8 cellular contexts compared by ENCODE assay signal in the genomic region with DNA sequence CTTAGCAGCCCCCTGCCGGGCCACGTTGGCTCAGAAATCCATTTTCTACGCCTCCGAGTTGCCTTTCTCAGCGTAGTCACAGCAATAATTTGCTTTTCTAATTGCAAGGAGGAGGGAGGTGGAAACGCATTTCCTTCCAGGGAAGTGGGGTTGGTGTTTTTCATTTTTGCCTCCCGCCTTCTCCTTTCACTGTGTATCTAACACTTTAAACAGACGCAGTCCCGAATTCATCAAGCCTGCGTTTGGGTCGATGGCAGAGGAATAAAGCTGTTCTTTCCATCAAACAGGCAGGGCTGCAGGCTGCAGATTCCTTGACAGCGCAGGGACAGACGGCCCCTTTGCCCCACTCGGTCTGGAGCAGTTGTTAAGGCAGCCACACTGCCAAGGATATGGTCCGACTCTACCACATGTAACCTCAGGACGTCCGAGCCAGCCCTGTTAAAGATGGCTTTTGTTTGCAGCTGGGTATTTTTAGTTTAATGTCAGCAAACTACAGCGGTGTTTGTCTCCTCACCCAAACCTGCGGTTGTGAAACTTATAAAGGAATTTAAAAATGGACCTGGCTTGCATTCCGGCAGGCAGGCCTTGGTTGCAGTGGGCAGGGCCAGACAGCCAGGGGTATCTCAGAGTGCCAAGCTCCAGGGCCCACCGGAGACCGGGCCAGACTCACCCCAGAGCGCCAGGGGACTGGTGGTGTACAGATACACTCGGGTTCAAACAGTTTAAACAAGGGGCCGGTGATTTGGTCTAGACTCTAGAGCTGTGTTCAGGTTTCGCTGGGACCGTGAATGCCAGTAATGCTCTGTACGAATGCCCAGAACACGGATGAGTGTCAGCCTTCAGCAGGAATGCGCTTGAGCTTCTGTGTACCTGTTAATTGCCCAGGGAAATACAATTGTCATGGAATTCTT. TPM values are rescaled to one million over a fixed set of nuclear protein-coding genes. Genes with fewer than 3 reads are reported as not detected.
DNase-seq lines count a peak whose midpoint lies in the region; ATAC-seq and TF ChIP-seq lines count a peak whose summit lies in the region.

No MANE protein-coding gene starts in this region.

- H2BK15ac ChIP-seq in neuronal stem cell (ENCODE audit: low read length): no peak overlapping the region

- CTCF ChIA-PET in activated CD4-positive, alpha-beta T cell treated with anti-CD3 and anti-CD28 coated beads, Interleukin-2, amount 10 ng/mL, durations not matched to agents 7 days and 5 days (lab: Charles Lee): interaction anchor here (0.7 to 1.6 kb wide), 13 partner anchors 11 to 253 kb away, joined by 3 to 5 read pairs (median 4); no protein-coding TSS in a partner anchor

- no peak overlapping the region for H4K91ac ChIP-seq in neuronal stem cell (ENCODE audit: low read depth, low read length, poor library complexity)

- no peak overlapping the region for H2BK120ac ChIP-seq in neuronal stem cell (ENCODE audit: low read depth, low read length)

- POLR2A ChIA-PET in activated CD4-positive, alpha-beta T cell treated with anti-CD3 and anti-CD28 coated beads, Interleukin-2, amount 10 ng/mL, durations not matched to agents 7 days and 5 days (lab: Charles Lee): interaction anchor here (0.7 to 1.4 kb wide), 4 partner anchors 41 to 1900 kb away, joined by 3 read pairs; no protein-coding TSS in a partner anchor

- H2AFZ ChIP-seq in neuronal stem cell (ENCODE audit: low read length): peak overlapping the region; percentile 98

- ATAC-seq in HG03045 (IDR thresholded peaks at IDR 0.05; ENCODE audit: unreplicated experiment) (no peak), HG02884 (IDR thresholded peaks at IDR 0.05; ENCODE audit: unreplicated experiment) (no peak), GM21576 (IDR thresholded peaks at IDR 0.05; ENCODE audit: unreplicated experiment) (no peak)

- H2BK12ac ChIP-seq in neuronal stem cell (ENCODE audit: low read length): no peak overlapping the region

- DNase-seq in AG10803 (ENCODE audit: low read depth) (peak; percentile 40), GM20000 (ENCODE audit: low spot score) (peak; percentile 32), fibroblast of gingiva (ENCODE audit: low read depth) (peak; percentile 36), neuronal stem cell (ENCODE audit: low spot score) (no peak)
- DNase-seq in activated CD4-positive, alpha-beta T cell treated with anti-CD3 and anti-CD28 coated beads, Interleukin-2, amount 10 ng/mL, durations not matched to agents 7 days and 5 days: peak; percentile 20

- H3K9ac ChIP-seq in neuronal stem cell (ENCODE audit: low read depth, low read length, poor library complexity): peak overlapping the region; percentile 79

- H3K27me3 Mint-ChIP-seq in activated CD4-positive, alpha-beta T cell treated with anti-CD3 and anti-CD28 coated beads, Interleukin-2, amount 10 ng/mL, durations not matched to agents 7 days and 5 days: peaks cover 2% of the 10 kb centered on the region

- no CpG with 5 or more reads among the region's 30 CpGs for whole genome bisulfite sequencing in neuronal stem cell (ENCODE audit: extremely low coverage in 2 of 2, insufficient read length in 2 of 2, insufficient replicate concordance in 1 of 2), 2 donors

- peak overlapping the region; percentile 95 for H3K18ac ChIP-seq in neuronal stem cell (ENCODE audit: low read length)

- H3K4me1 ChIP-seq in neuronal stem cell (ENCODE audit: control insufficient read depth in 2 of 2, insufficient read depth in 1 of 2, low read depth in 1 of 2, low read length in 2 of 2): peaks cover 9 to 14% of the 10 kb centered on the region in 2 donors

- no peak overlapping the region for H4K8ac ChIP-seq in neuronal stem cell (ENCODE audit: low read depth, low read length)

- peaks cover 29% of the 10 kb centered on the region for H3K36me3 Mint-ChIP-seq in activated CD4-positive, alpha-beta T cell treated with anti-CD3 and anti-CD28 coated beads, Interleukin-2, amount 10 ng/mL, durations not matched to agents 7 days and 5 days (ENCODE audit: low read depth)

- H3K4me1 Mint-ChIP-seq in activated CD4-positive, alpha-beta T cell treated with anti-CD3 and anti-CD28 coated beads, Interleukin-2, amount 10 ng/mL, durations not matched to agents 7 days and 5 days: peaks cover 54% of the 10 kb centered on the region

- H3K4me3 Mint-ChIP-seq in activated CD4-positive, alpha-beta T cell treated with anti-CD3 and anti-CD28 coated beads, Interleukin-2, amount 10 ng/mL, durations not matched to agents 7 days and 5 days: peak overlapping the region; percentile 99

- TF ChIP-seq CTCF in AG10803 (conservative IDR thresholded peaks at IDR 0.05; ENCODE audit: low read length): no peak
- TF ChIP-seq CTCF in GM20000 (IDR thresholded peaks at IDR 0.05; ENCODE audit: extremely low read depth, missing control alignments): no peak

- peaks cover 3% of the 10 kb centered on the region for H3K79me1 ChIP-seq in neuronal stem cell (ENCODE audit: low read depth, low read length)

- peak overlapping the region; percentile 66 for H2AK5ac ChIP-seq in neuronal stem cell (ENCODE audit: low read depth, low read length)

- peak overlapping the region; percentile 86 for H3K27ac Mint-ChIP-seq in activated CD4-positive, alpha-beta T cell treated with anti-CD3 and anti-CD28 coated beads, Interleukin-2, amount 10 ng/mL, durations not matched to agents 7 days and 5 days

- H3K4me2 ChIP-seq in neuronal stem cell (ENCODE audit: insufficient read depth, low read length, poor library complexity, severe bottlenecking): peak overlapping the region; percentile 94

- H3K14ac ChIP-seq in neuronal stem cell (ENCODE audit: low read length): peak overlapping the region; percentile 90

- no peaks in the 10 kb centered on the region for H3K9me3 ChIP-seq in neuronal stem cell (replicated peaks in 1 of 2; ENCODE audit: control insufficient read depth in 2 of 2, insufficient read depth in 1 of 2, low read depth in 1 of 2, low read length in 2 of 2)

- no peaks in the 10 kb centered on the region for H3K36me3 ChIP-seq in neuronal stem cell (replicated peaks in 1 of 2; ENCODE audit: control insufficient read depth in 2 of 2, insufficient read depth in 2 of 2, low read length in 2 of 2)

- H3K4me3 ChIP-seq in AG10803 (ENCODE audit: low read length) (peak overlapping the region; percentile 85), neuronal stem cell (ENCODE audit: low read length in 2 of 2) (peak overlapping the region; percentile 81 to 96)

- H3K27ac ChIP-seq in neuronal stem cell (replicated peaks; ENCODE audit: low read length): no peak overlapping the region

- H2BK5ac ChIP-seq in neuronal stem cell (ENCODE audit: low read length): no peak overlapping the region

- H3K23ac ChIP-seq in neuronal stem cell (ENCODE audit: low read depth, low read length, poor library complexity): peak overlapping the region; percentile 86

- peaks cover 0 to 14% (median 5%) of the 10 kb centered on the region in 3 experiments for H3K27me3 ChIP-seq in neuronal stem cell (ENCODE audit: control insufficient read depth in 3 of 3, insufficient read depth in 3 of 3, low read depth in 1 of 3, low read length in 3 of 3)

- H3K9me3 Mint-ChIP-seq in activated CD4-positive, alpha-beta T cell treated with anti-CD3 and anti-CD28 coated beads, Interleukin-2, amount 10 ng/mL, durations not matched to agents 7 days and 5 days: no peaks in the 10 kb centered on the region

- no peak overlapping the region for H3K4ac ChIP-seq in neuronal stem cell (ENCODE audit: low read length)

RNA-seq across cellular contexts. Expression of gene CHST11, which starts 2.2 kb away (rescaled TPM):
- 10 to 100 TPM; 56.4 to 56.6 TPM for total RNA-seq in activated CD4-positive, alpha-beta T cell treated with anti-CD3 and anti-CD28 coated beads, Interleukin-2, amount 10 ng/mL, durations not matched to agents 7 days and 5 days
- 7.7 TPM for polyA plus RNA-seq in neuronal stem cell (2013, experiment 1 of 2)
- polyA plus RNA-seq in neuronal stem cell (2013, experiment 2 of 2): 7.7 TPM
